ENCODE assay signal across 1 cellular context in genomic region chr1:42768172-42768571, GRCh38.
TF ChIP-seq lines count a peak whose summit lies in the region.

No MANE protein-coding gene starts in this region.

TF ChIP-seq in GM23338, 12 proteins besides CTCF, POLR2A, EP300 and RAD21 (continued from another document):
- TF ChIP-seq ZNF462 (CRISPR knock-in tag; IDR thresholded peaks at IDR 0.05), result no peak
- TF ChIP-seq POLR2AphosphoS5 (IDR thresholded peaks at IDR 0.05; ENCODE audit: low read depth), result no peak
